In genomic region chr1:154198756-154199562, GRCh38 we compare ENCODE assay signal across 8 cellular contexts. TPM values are rescaled to one million over a fixed set of nuclear protein-coding genes. Genes with fewer than 3 reads are reported as not detected.
DNase-seq lines count a peak whose midpoint lies in the region; ATAC-seq, FAIRE-seq and TF ChIP-seq lines count a peak whose summit lies in the region.

No MANE protein-coding gene starts in this region.

- TF ChIP-seq RAD21 in HepG2 (CRISPR knock-in tag; IDR thresholded peaks at IDR 0.05), result no peak

- intact Hi-C loops in HepG2 (cut with micrococcal nuclease; ENCODE audit: unreplicated experiment), result loop anchor here (1.0 to 10.0 kb wide), 2 partner anchors 73 to 136 kb away; partner anchors contain the start of gene HAX1

- BruUV-seq in HepG2 (replicated peaks; lab: Mats Ljungman, UMichigan), result no TSS peak

- POLR2A ChIA-PET in HepG2 (lab: Yijun Ruan, JAX), result interaction anchor here (1.0 to 2.0 kb wide), 9 partner anchors 10 to 136 kb away, joined by 3 to 9 read pairs (median 5); partner anchors contain the start of genes HAX1 and UBAP2L

- in situ Hi-C loops in KBM-7 (cut with MboI; ENCODE audit: low pct_unique_long_range_greater_than_20kb, low sequenced_read_pairs), result no loop called here
- in situ Hi-C loops in HepG2 (cut with HindIII; ENCODE audit: extremely low pct_ligation_motif_present, low pct_unique_long_range_greater_than_20kb), result no loop called here

- peak overlapping the region; percentile 86 for H2AFZ ChIP-seq in HepG2 (ENCODE audit: low read length)

- peak; percentile 39 for FAIRE-seq in HepG2 (lab: Jason Lieb, UNC)

- H3K36me3 Mint-ChIP-seq in chondrocyte (ENCODE audit: low read depth), result no peaks in the 10 kb centered on the region
- H3K36me3 Mint-ChIP-seq in type B pancreatic cell, result no peaks in the 10 kb centered on the region

- DNase-seq in SIG-M5 treated with dmso at 0.1 percent for 504 hours (lab: John Stamatoyannopoulos, UW; ENCODE audit: unreplicated experiment) (peak; percentile 78), SIG-M5 (lab: John Stamatoyannopoulos, UW) (no peak), KBM-7 (peak; percentile 77), SJSA1 (ENCODE audit: low read depth in 1 of 2, low spot score in 2 of 2) (peak; percentile 55 to 70), chondrocyte (ENCODE audit: low spot score) (no peak), HepG2 (ENCODE audit: low spot score) (peak; percentile 71), type B pancreatic cell (ENCODE audit: extremely low spot score, unreplicated experiment) (no peak), OCI-M2 (lab: John Stamatoyannopoulos, UW; ENCODE audit: unreplicated experiment) (no peak)

- WGBS in HepG2 (ENCODE audit: low lambda C conversion rate), result 3% methylated on average over 5 of the region's 5 CpGs

- H3K27ac ChIP-seq in SJSA1 (no peak overlapping the region), HepG2 (ENCODE audit: extremely low read length, insufficient read depth, low read length) (peak overlapping the region; percentile 43)

- no peaks in the 10 kb centered on the region for H3K4me1 Mint-ChIP-seq in chondrocyte (ENCODE audit: low read depth)
- peaks cover 10% of the 10 kb centered on the region for H3K4me1 Mint-ChIP-seq in type B pancreatic cell (ENCODE audit: unreplicated experiment)

- no peaks in the 10 kb centered on the region for H3K79me2 ChIP-seq in HepG2 (ENCODE audit: insufficient read depth, low read length)

- TF ChIP-seq EP300 in HepG2 (IDR thresholded peaks at IDR 0.05; ENCODE audit: low read depth in 2 of 2, low read length in 2 of 2) (no peak), HepG2 (CRISPR knock-in tag; IDR thresholded peaks at IDR 0.05; ENCODE audit: borderline replicate concordance) (no peak)

- TF ChIP-seq CTCF in chondrocyte (IDR thresholded peaks at IDR 0.05), result peak; percentile 84
- peak; percentile 68 for TF ChIP-seq CTCF in HepG2 (CRISPR knock-in tag; IDR thresholded peaks at IDR 0.05)
- peak; percentile 74 for TF ChIP-seq CTCF in type B pancreatic cell (conservative IDR thresholded peaks at IDR 0.05)

- TF ChIP-seq POLR2A in HepG2 (IDR thresholded peaks at IDR 0.05; ENCODE audit: insufficient read depth in 1 of 2, low read depth in 2 of 2, low read length in 2 of 2), result no peak

- peak; percentile 75 for ATAC-seq in HepG2

- H3K4me3 Mint-ChIP-seq in chondrocyte (ENCODE audit: unreplicated experiment) (no peak overlapping the region), type B pancreatic cell (no peak overlapping the region)

- peak overlapping the region; percentile 85 for H3K4me2 ChIP-seq in HepG2 (ENCODE audit: low read depth, low read length)

- H3K9me3 Mint-ChIP-seq in chondrocyte (ENCODE audit: low read depth) (no peaks in the 10 kb centered on the region), type B pancreatic cell (no peaks in the 10 kb centered on the region)

- peak overlapping the region; percentile 38; the same call in 1 of the 2 replicates for H3K9ac ChIP-seq in HepG2 (ENCODE audit: insufficient read depth, low read depth, low read length)

- no peak overlapping the region for H3K27ac Mint-ChIP-seq in chondrocyte (ENCODE audit: unreplicated experiment)
- no peak overlapping the region for H3K27ac Mint-ChIP-seq in type B pancreatic cell

- H3K36me3 ChIP-seq in SJSA1 (no peaks in the 10 kb centered on the region), HepG2 (replicated peaks in 1 of 2; ENCODE audit: control insufficient read depth in 1 of 2, insufficient read depth in 2 of 2, low read length in 2 of 2) (no peaks in the 10 kb centered on the region)

- H3K4me3 ChIP-seq in SJSA1 (no peak overlapping the region), HepG2 (replicated peaks in 1 of 3; ENCODE audit: insufficient read depth in 1 of 3, low read depth in 2 of 3, low read length in 3 of 3) (peak overlapping the region in 2 of 3 experiments; percentile 51 to 56; a peak in 3 of 6 replicates)

- H3K27me3 Mint-ChIP-seq in chondrocyte (ENCODE audit: low read depth), result peaks cover 15% of the 10 kb centered on the region
- H3K27me3 Mint-ChIP-seq in type B pancreatic cell, result peaks cover 3% of the 10 kb centered on the region

- no peaks in the 10 kb centered on the region for H4K20me1 ChIP-seq in HepG2 (ENCODE audit: insufficient read depth, low read length)

- H3K4me1 ChIP-seq in SJSA1 (replicated peaks), result peaks cover 10% of the 10 kb centered on the region
- peaks cover 46% of the 10 kb centered on the region for H3K4me1 ChIP-seq in HepG2 (ENCODE audit: insufficient read depth, low read length)

- no peaks in the 10 kb centered on the region for H3K27me3 ChIP-seq in SJSA1 (replicated peaks)
- H3K27me3 ChIP-seq in HepG2 (ENCODE audit: control insufficient read depth in 1 of 2, insufficient read depth in 2 of 2, low read length in 2 of 2), result peaks cover 0 to 8% of the 10 kb centered on the region in 2 experiments; a peak in 3 of 5 replicates

- CTCF ChIA-PET in HepG2 (lab: Yijun Ruan, JAX; ENCODE audit: low intra/inter-chr PET ratio, low total read pairs), result interaction anchor here (1.0 to 3.2 kb wide), 4 partner anchors 13 to 146 kb away, joined by 3 to 43 read pairs (median 4); partner anchors contain the start of gene HAX1

- H3K9me3 ChIP-seq in SJSA1 (replicated peaks), result no peaks in the 10 kb centered on the region
- no peaks in the 10 kb centered on the region for H3K9me3 ChIP-seq in HepG2 (ENCODE audit: low read length)

RNA-seq across cellular contexts. Expression of gene TPM3, which starts 7.1 kb away (rescaled TPM):
- total RNA-seq in SJSA1 (2014; rRNA removed; shearing (Covaris generic)), result 847 and 1,117 TPM in 2 replicates
- total RNA-seq in chondrocyte (248 to 259 TPM (median 256 TPM) in 3 replicates), HepG2 (2016; rRNA removed; fragmentation: Illumina TruSeq; extraction: Trizol) (307 and 481 TPM in 2 replicates), type B pancreatic cell (ENCODE audit: low replicate concordance) (263 and 371 TPM in 2 replicates)
- total RNA-seq in HepG2 (2016; cell fraction: cytosol; rRNA removed; fragmentation: Illumina TruSeq; extraction: Trizol; ENCODE audit: low read depth), result 53.8 and 55.7 TPM in 2 replicates
- 323 and 475 TPM in 2 replicates for total RNA-seq in HepG2 (2016; cell fraction: insoluble cytoplasmic fraction; rRNA removed; fragmentation: Illumina TruSeq; extraction: Trizol)
- 138 and 148 TPM in 2 replicates for total RNA-seq in HepG2 (2016; cell fraction: membrane; rRNA removed; fragmentation: Illumina TruSeq; extraction: Trizol)
- 108 and 115 TPM in 2 replicates for total RNA-seq in HepG2 (2016; cell fraction: nucleus; rRNA removed; fragmentation: Illumina TruSeq; extraction: Trizol)
- 131 and 160 TPM in 2 replicates for polyA plus RNA-seq in HepG2 (2011; rRNA removed)
- 118 and 149 TPM in 2 replicates for polyA plus RNA-seq in HepG2 (2011; cell fraction: cytosol; rRNA removed)
- 45.9 and 62.4 TPM in 2 replicates for polyA plus RNA-seq in HepG2 (2011; cell fraction: nucleus; rRNA removed)
- polyA plus RNA-seq in HepG2 (2012), result 153 and 194 TPM in 2 replicates
- polyA plus RNA-seq in HepG2 (2016; cell fraction: cytosol; fragmentation: Illumina TruSeq; extraction: Trizol; ENCODE audit: low read depth), result 89.5 and 101 TPM in 2 replicates
- polyA plus RNA-seq in HepG2 (2016; cell fraction: insoluble cytoplasmic fraction; fragmentation: Illumina TruSeq; extraction: Trizol; ENCODE audit: low read depth), result 611 and 615 TPM in 2 replicates
- 145 TPM in 2 replicates for polyA plus RNA-seq in HepG2 (2016; cell fraction: membrane; fragmentation: Illumina TruSeq; extraction: Trizol; ENCODE audit: low read depth)
- 192 and 200 TPM in 2 replicates for polyA plus RNA-seq in HepG2 (2016; cell fraction: nucleus; fragmentation: Illumina TruSeq; extraction: Trizol; ENCODE audit: insufficient read depth, low read depth)
- 66.0 and 182 TPM in 2 replicates for polyA minus RNA-seq in HepG2 (2011; rRNA and poly(A)+ RNA removed; ENCODE audit: low replicate concordance)
- 56.6 and 67.6 TPM in 2 replicates for polyA minus RNA-seq in HepG2 (2011; cell fraction: cytosol; rRNA and poly(A)+ RNA removed)
- 52.8 and 54.2 TPM in 2 replicates for polyA minus RNA-seq in HepG2 (2011; cell fraction: nucleus; rRNA and poly(A)+ RNA removed)

RNA-seq across cellular contexts. Expression of gene CFAP141, which starts 7.2 kb away (rescaled TPM):
- total RNA-seq in SJSA1 (2014; rRNA removed; shearing (Covaris generic)), result not detected in 2 replicates
- total RNA-seq in chondrocyte (not detected in 3 replicates), HepG2 (2016; rRNA removed; fragmentation: Illumina TruSeq; extraction: Trizol) (not detected in 2 replicates), type B pancreatic cell (ENCODE audit: low replicate concordance) (not detected in 2 replicates)
- total RNA-seq in HepG2 (2016; cell fraction: cytosol; rRNA removed; fragmentation: Illumina TruSeq; extraction: Trizol; ENCODE audit: low read depth), result not detected in 2 replicates
- not detected in 2 replicates for total RNA-seq in HepG2 (2016; cell fraction: insoluble cytoplasmic fraction; rRNA removed; fragmentation: Illumina TruSeq; extraction: Trizol)
- total RNA-seq in HepG2 (2016; cell fraction: membrane; rRNA removed; fragmentation: Illumina TruSeq; extraction: Trizol), result not detected in 2 replicates
- total RNA-seq in HepG2 (2016; cell fraction: nucleus; rRNA removed; fragmentation: Illumina TruSeq; extraction: Trizol), result not detected in 2 replicates
- not detected in 2 replicates for polyA plus RNA-seq in HepG2 (2011; rRNA removed)
- polyA plus RNA-seq in HepG2 (2011; cell fraction: cytosol; rRNA removed), result not detected in 2 replicates
- polyA plus RNA-seq in HepG2 (2011; cell fraction: nucleus; rRNA removed), result not detected in 2 replicates
- not detected in 2 replicates for polyA plus RNA-seq in HepG2 (2012)
- polyA plus RNA-seq in HepG2 (2016; cell fraction: cytosol; fragmentation: Illumina TruSeq; extraction: Trizol; ENCODE audit: low read depth), result not detected in 2 replicates
- not detected in 2 replicates for polyA plus RNA-seq in HepG2 (2016; cell fraction: insoluble cytoplasmic fraction; fragmentation: Illumina TruSeq; extraction: Trizol; ENCODE audit: low read depth)
- polyA plus RNA-seq in HepG2 (2016; cell fraction: membrane; fragmentation: Illumina TruSeq; extraction: Trizol; ENCODE audit: low read depth), result not detected in 2 replicates
- polyA plus RNA-seq in HepG2 (2016; cell fraction: nucleus; fragmentation: Illumina TruSeq; extraction: Trizol; ENCODE audit: insufficient read depth, low read depth), result not detected in 2 replicates
- not detected in 2 replicates for polyA minus RNA-seq in HepG2 (2011; rRNA and poly(A)+ RNA removed; ENCODE audit: low replicate concordance)
- not detected in 2 replicates for polyA minus RNA-seq in HepG2 (2011; cell fraction: cytosol; rRNA and poly(A)+ RNA removed)
- not detected in 2 replicates for polyA minus RNA-seq in HepG2 (2011; cell fraction: nucleus; rRNA and poly(A)+ RNA removed)

RNA-seq across cellular contexts. Expression of gene UBAP2L, which starts 21.8 kb away (rescaled TPM):
- total RNA-seq in SJSA1 (2014; rRNA removed; shearing (Covaris generic)), result 83.4 and 92.1 TPM in 2 replicates
- total RNA-seq in chondrocyte, result 182 to 202 TPM (median 186 TPM) in 3 replicates
- 74.2 and 75.9 TPM in 2 replicates for total RNA-seq in HepG2 (2016; rRNA removed; fragmentation: Illumina TruSeq; extraction: Trizol)
- total RNA-seq in HepG2 (2016; cell fraction: cytosol; rRNA removed; fragmentation: Illumina TruSeq; extraction: Trizol; ENCODE audit: low read depth), result 32.2 and 32.3 TPM in 2 replicates
- total RNA-seq in HepG2 (2016; cell fraction: insoluble cytoplasmic fraction; rRNA removed; fragmentation: Illumina TruSeq; extraction: Trizol), result 62.4 and 77.2 TPM in 2 replicates
- total RNA-seq in HepG2 (2016; cell fraction: membrane; rRNA removed; fragmentation: Illumina TruSeq; extraction: Trizol), result 48.4 and 51.5 TPM in 2 replicates
- 90.2 and 98.9 TPM in 2 replicates for total RNA-seq in HepG2 (2016; cell fraction: nucleus; rRNA removed; fragmentation: Illumina TruSeq; extraction: Trizol)
- polyA plus RNA-seq in HepG2 (2011; rRNA removed), result 140 and 159 TPM in 2 replicates
- 59.5 and 64.7 TPM in 2 replicates for polyA plus RNA-seq in HepG2 (2011; cell fraction: cytosol; rRNA removed)
- 243 and 295 TPM in 2 replicates for polyA plus RNA-seq in HepG2 (2011; cell fraction: nucleus; rRNA removed)
- 73.3 and 82.5 TPM in 2 replicates for polyA plus RNA-seq in HepG2 (2012)
- polyA plus RNA-seq in HepG2 (2016; cell fraction: cytosol; fragmentation: Illumina TruSeq; extraction: Trizol; ENCODE audit: low read depth), result 27.7 and 30.6 TPM in 2 replicates
- 83.4 and 108 TPM in 2 replicates for polyA plus RNA-seq in HepG2 (2016; cell fraction: insoluble cytoplasmic fraction; fragmentation: Illumina TruSeq; extraction: Trizol; ENCODE audit: low read depth)
- 43.4 and 53.2 TPM in 2 replicates for polyA plus RNA-seq in HepG2 (2016; cell fraction: membrane; fragmentation: Illumina TruSeq; extraction: Trizol; ENCODE audit: low read depth)
- polyA plus RNA-seq in HepG2 (2016; cell fraction: nucleus; fragmentation: Illumina TruSeq; extraction: Trizol; ENCODE audit: insufficient read depth, low read depth), result 205 and 223 TPM in 2 replicates
- polyA minus RNA-seq in HepG2 (2011; rRNA and poly(A)+ RNA removed; ENCODE audit: low replicate concordance), result 231 and 359 TPM in 2 replicates
- 29.0 and 31.7 TPM in 2 replicates for polyA minus RNA-seq in HepG2 (2011; cell fraction: cytosol; rRNA and poly(A)+ RNA removed)
- 310 and 330 TPM in 2 replicates for polyA minus RNA-seq in HepG2 (2011; cell fraction: nucleus; rRNA and poly(A)+ RNA removed)
- total RNA-seq in type B pancreatic cell (ENCODE audit: low replicate concordance), result 188 and 216 TPM in 2 replicates

RNA-seq across cellular contexts. Expression of gene NUP210L, which starts 44.1 kb away (rescaled TPM):
- not detected in 2 replicates for total RNA-seq in SJSA1 (2014; rRNA removed; shearing (Covaris generic))
- total RNA-seq in chondrocyte, result 0.19 TPM in 1 of 3 replicates, not detected in the others
- total RNA-seq in HepG2 (2016; rRNA removed; fragmentation: Illumina TruSeq; extraction: Trizol), result not detected in 2 replicates
- not detected in 2 replicates for total RNA-seq in HepG2 (2016; cell fraction: cytosol; rRNA removed; fragmentation: Illumina TruSeq; extraction: Trizol; ENCODE audit: low read depth)
- not detected in 2 replicates for total RNA-seq in HepG2 (2016; cell fraction: insoluble cytoplasmic fraction; rRNA removed; fragmentation: Illumina TruSeq; extraction: Trizol)
- total RNA-seq in HepG2 (2016; cell fraction: membrane; rRNA removed; fragmentation: Illumina TruSeq; extraction: Trizol), result not detected in 2 replicates
- not detected in 2 replicates for total RNA-seq in HepG2 (2016; cell fraction: nucleus; rRNA removed; fragmentation: Illumina TruSeq; extraction: Trizol)
- polyA plus RNA-seq in HepG2 (2011; rRNA removed), result not detected in 2 replicates
- not detected in 2 replicates for polyA plus RNA-seq in HepG2 (2011; cell fraction: cytosol; rRNA removed)
- not detected in 2 replicates for polyA plus RNA-seq in HepG2 (2011; cell fraction: nucleus; rRNA removed)
- polyA plus RNA-seq in HepG2 (2012), result not detected in 2 replicates
- polyA plus RNA-seq in HepG2 (2016; cell fraction: cytosol; fragmentation: Illumina TruSeq; extraction: Trizol; ENCODE audit: low read depth), result not detected in 2 replicates
- not detected in 2 replicates for polyA plus RNA-seq in HepG2 (2016; cell fraction: insoluble cytoplasmic fraction; fragmentation: Illumina TruSeq; extraction: Trizol; ENCODE audit: low read depth)
- not detected in 2 replicates for polyA plus RNA-seq in HepG2 (2016; cell fraction: membrane; fragmentation: Illumina TruSeq; extraction: Trizol; ENCODE audit: low read depth)
- not detected in 2 replicates for polyA plus RNA-seq in HepG2 (2016; cell fraction: nucleus; fragmentation: Illumina TruSeq; extraction: Trizol; ENCODE audit: insufficient read depth, low read depth)
- polyA minus RNA-seq in HepG2 (2011; rRNA and poly(A)+ RNA removed; ENCODE audit: low replicate concordance), result 0.04 TPM in 1 of 2 replicates, not detected in the other
- not detected in 2 replicates for polyA minus RNA-seq in HepG2 (2011; cell fraction: cytosol; rRNA and poly(A)+ RNA removed)
- 0.12 TPM in 1 of 2 replicates, not detected in the other for polyA minus RNA-seq in HepG2 (2011; cell fraction: nucleus; rRNA and poly(A)+ RNA removed)
- total RNA-seq in type B pancreatic cell (ENCODE audit: low replicate concordance), result 0.07 TPM in 1 of 2 replicates, not detected in the other

Comparison
In these comparisons a context has a peak if more than half of its experiments do, and no peak if none do; other contexts are left out.
1. DNase-seq: peak in SIG-M5 treated with dmso at 0.1 percent for 504 hours (single experiment), KBM-7 (single experiment), SJSA1 (2 of 2) and HepG2 (single experiment); none in SIG-M5 (single experiment), chondrocyte (single experiment), type B pancreatic cell (single experiment) and OCI-M2 (single experiment).
2. Peak in every context shown above with its lines, with median percentiles within 50 percentile points of each other: CTCF ChIP-seq.